Comparison of ENCODE assay signal across 8 cellular contexts in the genomic region with DNA sequence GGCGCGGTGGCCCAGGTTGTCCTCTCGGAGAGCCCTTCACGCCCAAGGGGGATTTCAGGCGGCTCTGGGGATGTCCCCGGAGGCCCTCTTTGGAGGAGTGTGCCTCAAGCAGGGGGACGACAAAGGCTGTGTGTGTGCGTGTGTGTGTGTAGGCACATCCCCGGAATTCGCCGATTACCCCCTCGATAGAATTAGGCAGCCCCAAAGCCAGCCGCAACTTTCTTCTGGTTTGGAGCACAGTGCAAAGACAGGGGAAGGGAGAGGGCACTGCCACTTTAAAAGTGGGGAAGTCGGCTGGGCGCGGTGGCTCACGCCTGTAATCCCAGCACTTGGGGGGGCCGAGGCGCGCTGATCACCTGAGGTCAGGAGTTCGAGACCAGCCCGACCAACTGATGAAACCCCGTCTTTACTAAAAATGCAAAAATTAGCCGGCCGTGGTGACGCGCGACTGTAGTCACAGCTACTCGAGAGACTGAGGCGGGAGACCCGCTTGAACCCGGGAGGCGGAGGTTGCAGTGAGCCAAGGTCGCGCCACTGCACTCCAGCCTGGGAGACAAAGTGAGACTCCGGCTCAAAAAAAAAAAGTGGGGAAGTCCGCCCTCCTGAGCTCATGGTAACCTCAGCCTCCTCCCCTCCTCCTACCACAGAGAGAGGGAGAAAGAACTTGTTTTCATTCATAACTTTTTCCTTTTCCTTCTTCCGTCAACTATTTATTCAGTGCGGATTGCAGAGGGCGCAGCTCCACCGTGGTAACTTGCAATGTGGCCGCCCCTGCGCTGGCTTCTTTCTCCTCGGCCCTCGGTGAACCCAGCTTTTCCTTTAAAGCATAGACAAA. TPM values are rescaled to one million over a fixed set of nuclear protein-coding genes. Genes with fewer than 3 reads are reported as not detected.
A peak's percentile ranks its signal among the peaks of the same experiment; 100 is the strongest.
DNase-seq lines count a peak whose midpoint lies in the region; ATAC-seq and TF ChIP-seq lines count a peak whose summit lies in the region.

No MANE protein-coding gene starts in this region.

- CTCF ChIA-PET in AG04450 (lab: Charles Lee) = interaction anchor here (0.7 to 2.2 kb wide), 8 partner anchors 9 to 438 kb away, joined by 3 to 10 read pairs (median 4); no protein-coding TSS in a partner anchor

- TF ChIP-seq CTCF in AG04450 (IDR thresholded peaks at IDR 0.05; ENCODE audit: low read depth, low read length) (peak; percentile 46), Peyer's patch (IDR thresholded peaks at IDR 0.05) (peak in 2 of 6 experiments; percentile 9 to 30), fibroblast of villous mesenchyme (IDR thresholded peaks at IDR 0.05; ENCODE audit: insufficient read depth, low read depth, low read length) (peak; percentile 16), upper lobe of left lung (IDR thresholded peaks at IDR 0.05) (peak in 1 of 6 experiments; percentile 20)

- TF ChIP-seq POLR2A in Peyer's patch (IDR thresholded peaks at IDR 0.05) (no peak), upper lobe of left lung (IDR thresholded peaks at IDR 0.05) (no peak)

- H3K27me3 ChIP-seq in AG04450 (ENCODE audit: control insufficient read depth, insufficient read depth, low read length) (no peaks in the 10 kb centered on the region), Peyer's patch (no peaks in the 10 kb centered on the region), upper lobe of left lung (no peaks in the 10 kb centered on the region)

- H3K36me3 ChIP-seq in Peyer's patch = peaks cover 0 to 22% (median 0%) of the 10 kb centered on the region in 3 donors
- H3K36me3 ChIP-seq in upper lobe of left lung = peaks cover 0 to 22% (median 11%) of the 10 kb centered on the region in 4 donors

- POLR2A ChIA-PET in AG04450 (lab: Yijun Ruan, JAX) = interaction anchor here (1.0 kb wide), 1 partner anchor 126 kb away, joined by 3 read pairs; no protein-coding TSS in a partner anchor

- TF ChIP-seq EP300 in upper lobe of left lung (IDR thresholded peaks at IDR 0.05) = no peak

- no peak for DNase-seq in AG04450 (ENCODE audit: low read depth, low spot score)
- DNase-seq in Peyer's patch = peak; percentile 61 to 82 (median 78)
- DNase-seq in activated naive CD4-positive, alpha-beta T cell (lab: John Stamatoyannopoulos, UW) = peak in 3 of 4 experiments; percentile 5 to 30 (median 9)
- peak; percentile 84 for DNase-seq in fibroblast of villous mesenchyme (ENCODE audit: low read depth)
- peak; percentile 50 for DNase-seq in non-pigmented ciliary epithelial cell (ENCODE audit: low read depth)
- peak; percentile 65 to 85 for DNase-seq in upper lobe of left lung

- no peaks in the 10 kb centered on the region for H3K9me3 ChIP-seq in AG04450 (ENCODE audit: control insufficient read depth, insufficient read depth, low read length)
- H3K9me3 ChIP-seq in Peyer's patch = no peaks in the 10 kb centered on the region
- no peaks in the 10 kb centered on the region for H3K9me3 ChIP-seq in upper lobe of left lung

- H3K27ac ChIP-seq in AG04450 (ENCODE audit: low read depth, low read length) (peak overlapping the region; percentile 43), Peyer's patch (peak overlapping the region; percentile 84 to 97 (median 90)), upper lobe of left lung (peak overlapping the region; percentile 91 to 97 (median 93))

- ATAC-seq in GM18520 (IDR thresholded peaks at IDR 0.05; ENCODE audit: unreplicated experiment) (peak; percentile 15), HG03103 (IDR thresholded peaks at IDR 0.05; ENCODE audit: low read depth, unreplicated experiment) (peak; percentile 9), upper lobe of left lung (ENCODE audit: low FRiP score in 2 of 2) (peak; percentile 63 to 69)

- peak overlapping the region; percentile 78 for H3K4me3 ChIP-seq in AG04450 (ENCODE audit: low read depth, low read length)
- H3K4me3 ChIP-seq in Peyer's patch = peak overlapping the region; percentile 73 to 84 (median 76)
- peak overlapping the region; percentile 69 for H3K4me3 ChIP-seq in fibroblast of villous mesenchyme (ENCODE audit: low read depth, low read length)
- H3K4me3 ChIP-seq in upper lobe of left lung = peak overlapping the region; percentile 74 to 87 (median 78)

- 0 to 1% methylated on average over 27 to 44 of the region's 45 CpGs for WGBS in upper lobe of left lung, 2 donors

- H3K4me1 ChIP-seq in Peyer's patch (peaks cover 0 to 4% (median 2%) of the 10 kb centered on the region in 4 donors), upper lobe of left lung (peaks cover 0 to 31% (median 2%) of the 10 kb centered on the region in 4 donors)

RNA-seq across cellular contexts. Expression of gene SPRY1, which starts 2.4 kb away (rescaled TPM):
- polyA plus RNA-seq in AG04450 (2011; rRNA removed) = 6.2 and 6.6 TPM in 2 replicates
- polyA minus RNA-seq in AG04450 (2011; rRNA and poly(A)+ RNA removed) = 8.9 and 9.5 TPM in 2 replicates
- total RNA-seq in Peyer's patch (10 to 100 TPM; 10.7 to 43.7 (median 39.8) TPM), fibroblast of villous mesenchyme (7.3 and 14.8 TPM in 2 replicates), upper lobe of left lung (100 to 1,000 TPM in 2 of 6 donors, 10 to 100 TPM in 4; 56.7 to 149 (median 97.4) TPM)

Comparison
In these comparisons a context has a peak if more than half of its experiments do, and no peak if none do; other contexts are left out.
1. H3K27ac ChIP-seq: peak in every context shown above with its lines; median percentile 93 in upper lobe of left lung; 90 in Peyer's patch; 43 in AG04450.
2. ATAC-seq: peak in every context shown above with its lines; median percentile 66 in upper lobe of left lung; 15 in GM18520; 9 in HG03103.